In genomic region chr6:165244524-165245247, GRCh38 we compare ENCODE assay signal across 16 cellular contexts.
"Had no signal": no experiment of that assay in that cellular context is flagged by ENCODE, and none has a peak within 500 bp of the region (broad histone marks: within the 10 kb centered on the region; RNA-seq: fewer than 3 reads in every experiment).

No MANE protein-coding gene starts in this region.

- H3K27me3 ChIP-seq: ascending aorta, cardiac muscle cell, sigmoid colon, thyroid gland had no signal

- H3K36me3 Mint-ChIP-seq: activated CD8-positive, alpha-beta memory T cell treated with anti-CD3 and anti-CD28 coated beads, Interleukin-2, amount 10 ng/mL, durations not matched to agents 7 days and 5 days; activated naive CD4-positive, alpha-beta T cell treated with anti-CD3 and anti-CD28 coated beads, Interleukin-2, amount 10 ng/mL, durations not matched to agents 7 days and 5 days; natural killer cell treated with Interleukin-12 subunit alpha and Interleukin-12 subunit beta and Interleukin-15 and Interleukin-18, amount 100 ng/mL, for 72 hours; stimulated activated effector memory CD8-positive, alpha-beta T cell treated with anti-CD3 and anti-CD28 coated beads, Interleukin-12 subunit alpha, Interleukin-12 subunit beta, amount 100 ng/mL, for 72 hours had no signal

- DNase-seq: activated CD4-positive, alpha-beta T cell treated with anti-CD3 and anti-CD28 coated beads, Interleukin-2, amount 50 U/mL, for 48 hours; activated CD8-positive, alpha-beta memory T cell treated with anti-CD3 and anti-CD28 coated beads, Interleukin-2, amount 10 ng/mL, durations not matched to agents 7 days and 5 days; activated naive CD4-positive, alpha-beta T cell treated with anti-CD3 and anti-CD28 coated beads, Interleukin-2, amount 10 ng/mL, durations not matched to agents 7 days and 5 days; activated T-cell treated with anti-CD3 and anti-CD28 coated beads, Interleukin-2, amount 50 U/mL, for 1 hour; left ventricle myocardium inferior; sigmoid colon; T-helper 1 cell; T1000; thyroid gland had no signal

- ATAC-seq: activated CD8-positive, alpha-beta memory T cell treated with anti-CD3 and anti-CD28 coated beads, Interleukin-2, amount 10 ng/mL, durations not matched to agents 7 days and 5 days; esophagus mucosa; natural killer cell treated with Interleukin-12 subunit alpha and Interleukin-12 subunit beta and Interleukin-15 and Interleukin-18, amount 100 ng/mL, for 72 hours; stimulated activated effector memory CD8-positive, alpha-beta T cell treated with anti-CD3 and anti-CD28 coated beads, Interleukin-12 subunit alpha, Interleukin-12 subunit beta, amount 100 ng/mL, for 72 hours had no signal

- H3K27ac Mint-ChIP-seq: activated CD8-positive, alpha-beta memory T cell treated with anti-CD3 and anti-CD28 coated beads, Interleukin-2, amount 10 ng/mL, durations not matched to agents 7 days and 5 days; activated naive CD4-positive, alpha-beta T cell treated with anti-CD3 and anti-CD28 coated beads, Interleukin-2, amount 10 ng/mL, durations not matched to agents 7 days and 5 days; activated T-helper 2 cell treated with anti-CD3 and anti-CD28 coated beads, Interferon-gamma antibody, Interleukin-2, Interleukin-4, amounts not matched to agents 10 μg/mL and 5 μg/mL and 100 μg/mL, durations not matched to agents 14 hours and 24 hours and 36 hours; natural killer cell treated with Interleukin-12 subunit alpha and Interleukin-12 subunit beta and Interleukin-15 and Interleukin-18, amount 100 ng/mL, for 72 hours; stimulated activated effector memory CD8-positive, alpha-beta T cell treated with anti-CD3 and anti-CD28 coated beads, Interleukin-12 subunit alpha, Interleukin-12 subunit beta, amount 100 ng/mL, for 72 hours had no signal

- H3K4me1 ChIP-seq: ascending aorta, left ventricle myocardium inferior, sigmoid colon, thyroid gland had no signal

- H3K4me3 Mint-ChIP-seq: activated CD8-positive, alpha-beta memory T cell treated with anti-CD3 and anti-CD28 coated beads, Interleukin-2, amount 10 ng/mL, durations not matched to agents 7 days and 5 days; activated naive CD4-positive, alpha-beta T cell treated with anti-CD3 and anti-CD28 coated beads, Interleukin-2, amount 10 ng/mL, durations not matched to agents 7 days and 5 days; natural killer cell treated with Interleukin-12 subunit alpha and Interleukin-12 subunit beta and Interleukin-15 and Interleukin-18, amount 100 ng/mL, for 72 hours; stimulated activated effector memory CD8-positive, alpha-beta T cell treated with anti-CD3 and anti-CD28 coated beads, Interleukin-12 subunit alpha, Interleukin-12 subunit beta, amount 100 ng/mL, for 72 hours had no signal

- H3K36me3 ChIP-seq: ascending aorta, cardiac muscle cell, left ventricle myocardium inferior, sigmoid colon, thyroid gland had no signal

- H3K4me1 Mint-ChIP-seq: activated CD8-positive, alpha-beta memory T cell treated with anti-CD3 and anti-CD28 coated beads, Interleukin-2, amount 10 ng/mL, durations not matched to agents 7 days and 5 days; activated naive CD4-positive, alpha-beta T cell treated with anti-CD3 and anti-CD28 coated beads, Interleukin-2, amount 10 ng/mL, durations not matched to agents 7 days and 5 days; stimulated activated effector memory CD8-positive, alpha-beta T cell treated with anti-CD3 and anti-CD28 coated beads, Interleukin-12 subunit alpha, Interleukin-12 subunit beta, amount 100 ng/mL, for 72 hours had no signal

- H3K4me3 ChIP-seq: ascending aorta, cardiac muscle cell, left ventricle myocardium inferior, sigmoid colon, thyroid gland had no signal

- H3K27ac ChIP-seq: ascending aorta, cardiac muscle cell, left ventricle myocardium inferior, sigmoid colon, thyroid gland, VCaP had no signal

- H3K27me3 Mint-ChIP-seq: activated CD8-positive, alpha-beta memory T cell treated with anti-CD3 and anti-CD28 coated beads, Interleukin-2, amount 10 ng/mL, durations not matched to agents 7 days and 5 days; activated naive CD4-positive, alpha-beta T cell treated with anti-CD3 and anti-CD28 coated beads, Interleukin-2, amount 10 ng/mL, durations not matched to agents 7 days and 5 days; natural killer cell treated with Interleukin-12 subunit alpha and Interleukin-12 subunit beta and Interleukin-15 and Interleukin-18, amount 100 ng/mL, for 72 hours had no signal

- H3K9me3 ChIP-seq: ascending aorta, left ventricle myocardium inferior, thyroid gland had no signal
